1 cellular context compared by ENCODE assay signal in the genomic region with DNA sequence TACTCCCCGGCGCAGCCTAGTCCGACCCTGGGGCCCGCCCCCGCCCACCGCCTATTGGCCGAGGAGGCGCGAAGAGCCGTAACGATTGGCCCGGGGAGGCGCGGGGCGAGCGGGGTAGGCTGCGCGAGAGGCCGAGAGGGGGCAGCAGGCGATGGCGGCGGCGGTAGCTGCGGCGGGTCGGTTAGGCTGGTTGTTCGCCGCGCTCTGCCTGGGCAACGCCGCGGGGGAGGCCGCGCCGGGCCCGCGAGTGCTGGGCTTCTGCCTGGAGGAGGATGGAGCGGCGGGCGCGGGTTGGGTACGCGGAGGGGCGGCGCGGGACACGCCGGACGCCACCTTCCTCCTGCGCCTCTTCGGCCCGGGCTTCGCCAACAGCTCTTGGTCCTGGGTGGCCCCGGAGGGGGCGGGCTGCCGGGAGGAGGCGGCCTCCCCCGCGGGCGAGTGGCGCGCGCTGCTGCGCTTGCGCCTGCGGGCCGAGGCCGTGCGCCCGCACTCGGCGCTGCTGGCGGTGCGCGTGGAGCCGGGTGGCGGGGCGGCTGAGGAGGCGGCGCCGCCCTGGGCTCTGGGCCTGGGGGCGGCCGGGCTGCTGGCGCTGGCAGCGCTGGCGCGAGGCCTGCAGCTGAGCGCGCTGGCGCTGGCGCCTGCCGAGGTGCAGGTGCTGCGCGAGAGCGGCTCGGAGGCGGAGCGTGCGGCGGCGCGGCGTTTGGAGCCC.
TF ChIP-seq lines count a peak whose summit lies in the region.

A gene (plus strand): TSS at position 142 of the 709 bp plus-strand sequence. CDS start 10 bp downstream, at position 152.

TF ChIP-seq in HEK293, 187 proteins besides CTCF, POLR2A, EP300 and RAD21 (continued from another document):
- TF ChIP-seq, protein P1, sequence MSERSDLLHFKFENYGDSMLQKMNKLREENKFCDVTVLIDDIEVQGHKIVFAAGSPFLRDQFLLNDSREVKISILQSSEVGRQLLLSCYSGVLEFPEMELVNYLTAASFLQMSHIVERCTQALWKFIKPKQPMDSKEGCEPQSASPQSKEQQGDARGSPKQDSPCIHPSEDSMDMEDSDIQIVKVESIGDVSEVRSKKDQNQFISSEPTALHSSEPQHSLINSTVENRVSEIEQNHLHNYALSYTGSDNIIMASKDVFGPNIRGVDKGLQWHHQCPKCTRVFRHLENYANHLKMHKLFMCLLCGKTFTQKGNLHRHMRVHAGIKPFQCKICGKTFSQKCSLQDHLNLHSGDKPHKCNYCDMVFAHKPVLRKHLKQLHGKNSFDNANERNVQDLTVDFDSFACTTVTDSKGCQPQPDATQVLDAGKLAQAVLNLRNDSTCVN (tag by site-specific recombination; optimal IDR thresholded peaks at IDR 0.05) = peak; percentile 73
- no peak for TF ChIP-seq ZNF555 (tag by site-specific recombination; conservative IDR thresholded peaks at IDR 0.05)
- TF ChIP-seq KLF8 (tag by site-specific recombination; IDR thresholded peaks at IDR 0.05) = peak; percentile 79; the same call in 1 of the 2 replicates
- no peak for TF ChIP-seq ZNF791 (tag by site-specific recombination; IDR thresholded peaks at IDR 0.05)
- TF ChIP-seq ZNF138 (tag by site-specific recombination; IDR thresholded peaks at IDR 0.05; ENCODE audit: borderline replicate concordance) = no peak
- TF ChIP-seq, protein P2, sequence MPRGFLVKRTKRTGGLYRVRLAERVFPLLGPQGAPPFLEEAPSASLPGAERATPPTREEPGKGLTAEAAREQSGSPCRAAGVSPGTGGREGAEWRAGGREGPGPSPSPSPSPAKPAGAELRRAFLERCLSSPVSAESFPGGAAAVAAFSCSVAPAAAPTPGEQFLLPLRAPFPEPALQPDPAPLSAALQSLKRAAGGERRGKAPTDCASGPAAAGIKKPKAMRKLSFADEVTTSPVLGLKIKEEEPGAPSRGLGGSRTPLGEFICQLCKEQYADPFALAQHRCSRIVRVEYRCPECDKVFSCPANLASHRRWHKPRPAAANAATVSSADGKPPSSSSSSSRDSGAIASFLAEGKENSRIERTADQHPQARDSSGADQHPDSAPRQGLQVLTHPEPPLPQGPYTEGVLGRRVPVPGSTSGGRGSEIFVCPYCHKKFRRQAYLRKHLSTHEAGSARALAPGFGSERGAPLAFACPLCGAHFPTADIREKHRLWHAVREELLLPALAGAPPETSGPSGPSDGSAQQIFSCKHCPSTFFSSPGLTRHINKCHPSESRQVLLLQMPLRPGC (tag by site-specific recombination; IDR thresholded peaks at IDR 0.05) = no peak
- no peak for TF ChIP-seq ZNF37A (tag by site-specific recombination; IDR thresholded peaks at IDR 0.05)
- no peak for TF ChIP-seq ZNF621 (tag by site-specific recombination; IDR thresholded peaks at IDR 0.05)
- peak; percentile 73 for TF ChIP-seq ZBTB20 (tag by site-specific recombination; IDR thresholded peaks at IDR 0.05)
- no peak for TF ChIP-seq ZNF623 (tag by site-specific recombination; IDR thresholded peaks at IDR 0.05)
- no peak for TF ChIP-seq ZNF558 (tag by site-specific recombination; IDR thresholded peaks at IDR 0.05)
TF ChIP-seq in HEK293: peak in this region for 34.
